In the genomic region with DNA sequence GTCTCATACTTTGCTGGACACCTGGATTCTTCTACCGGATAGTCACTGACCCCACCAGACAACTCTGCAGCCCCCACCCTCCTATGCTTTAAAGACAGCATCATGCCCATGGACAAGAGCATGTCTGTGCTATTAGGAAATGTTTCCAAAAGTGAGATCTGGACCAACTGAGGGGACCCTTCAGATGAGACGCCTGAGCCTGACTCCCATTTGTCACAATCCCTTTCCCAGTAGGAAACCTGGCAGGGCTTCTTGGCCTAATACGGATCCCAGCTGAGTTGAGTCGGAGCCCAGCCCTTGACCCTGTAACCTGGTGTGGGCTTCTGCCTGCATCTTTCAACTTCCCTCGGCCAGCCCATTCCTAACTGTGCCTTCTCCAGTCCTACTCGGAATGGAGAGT, we compare ENCODE assay signal across 26 cellular contexts.
"Had no signal": no experiment of that assay in that cellular context is flagged by ENCODE, and none has a peak within 500 bp of the region (broad histone marks: within the 10 kb centered on the region; RNA-seq: fewer than 3 reads in every experiment).

No MANE protein-coding gene starts in this region.

- ATAC-seq: naive thymus-derived CD4-positive, alpha-beta T cell; natural killer cell treated with Interleukin-12 subunit alpha and Interleukin-12 subunit beta and Interleukin-15 and Interleukin-18, amount 100 ng/mL, for 72 hours; pancreas; right cardiac atrium; right lobe of liver; stimulated activated effector memory CD8-positive, alpha-beta T cell treated with anti-CD3 and anti-CD28 coated beads, Interleukin-12 subunit alpha, Interleukin-12 subunit beta, amount 100 ng/mL, for 72 hours; stimulated activated naive B cell treated with anti-CD40 and anti-IgM and Interleukin-4, amounts not matched to agents 10 μg/mL and 1 μg/mL and 100 μg/mL, for 72 hours had no signal

- H3K27ac ChIP-seq: neutrophil, pancreas, prostate gland, right lobe of liver, sigmoid colon, stomach, thyroid gland, tibial nerve, upper lobe of left lung, vagina had no signal

- H3K9me3 ChIP-seq: neutrophil, pancreas, prostate gland, right lobe of liver, sigmoid colon, stomach, thyroid gland, upper lobe of left lung, vagina had no signal

- H3K4me3 ChIP-seq: pancreas, prostate gland, right lobe of liver, sigmoid colon, stomach, thyroid gland, tibial nerve, upper lobe of left lung, vagina had no signal

- FAIRE-seq: pancreas, small intestine, urothelium cell line had no signal

- H3K27me3 ChIP-seq: neutrophil, pancreas, right lobe of liver, thyroid gland, tibial nerve, upper lobe of left lung, vagina had no signal

- H3K4me1 ChIP-seq: pancreas, prostate gland, right lobe of liver, sigmoid colon, stomach, thyroid gland, tibial nerve, upper lobe of left lung, vagina had no signal

- DNase-seq: naive thymus-derived CD4-positive, alpha-beta T cell; nephron progenitor cell; nucleus accumbens; pancreas; retina; right cardiac atrium; right lobe of liver; sigmoid colon; small intestine; stimulated activated CD4-positive, alpha-beta T cell treated with anti-CD3 and anti-CD28 coated beads, Interleukin-15, amount 100 ng/mL, for 24 hours; stimulated activated CD4-positive, alpha-beta T cell treated with anti-CD3 and anti-CD28 coated beads, Interleukin-2, amount 100 ng/mL, for 24 hours; stimulated activated CD4-positive, alpha-beta T cell treated with anti-CD3 and anti-CD28 coated beads, Interleukin-2, amount 100 ng/mL, for 48 hours; stimulated activated CD4-positive, alpha-beta T cell treated with anti-CD3 and anti-CD28 coated beads, Interleukin-4, amount 100 ng/mL, for 24 hours; stimulated activated naive B cell treated with anti-CD40 and anti-IgM and Interleukin-4, amounts not matched to agents 10 μg/mL and 1 μg/mL and 100 μg/mL, for 72 hours; stimulated activated naive CD4-positive, alpha-beta T cell treated with Interleukin-2 at 50 U/mL for 16 hours; stomach; thyroid gland; trophoblast cell; upper lobe of left lung had no signal

- H3K36me3 ChIP-seq: neutrophil, pancreas, prostate gland, right lobe of liver, sigmoid colon, stomach, thyroid gland, tibial nerve, upper lobe of left lung, vagina had no signal
